In the genomic region with DNA sequence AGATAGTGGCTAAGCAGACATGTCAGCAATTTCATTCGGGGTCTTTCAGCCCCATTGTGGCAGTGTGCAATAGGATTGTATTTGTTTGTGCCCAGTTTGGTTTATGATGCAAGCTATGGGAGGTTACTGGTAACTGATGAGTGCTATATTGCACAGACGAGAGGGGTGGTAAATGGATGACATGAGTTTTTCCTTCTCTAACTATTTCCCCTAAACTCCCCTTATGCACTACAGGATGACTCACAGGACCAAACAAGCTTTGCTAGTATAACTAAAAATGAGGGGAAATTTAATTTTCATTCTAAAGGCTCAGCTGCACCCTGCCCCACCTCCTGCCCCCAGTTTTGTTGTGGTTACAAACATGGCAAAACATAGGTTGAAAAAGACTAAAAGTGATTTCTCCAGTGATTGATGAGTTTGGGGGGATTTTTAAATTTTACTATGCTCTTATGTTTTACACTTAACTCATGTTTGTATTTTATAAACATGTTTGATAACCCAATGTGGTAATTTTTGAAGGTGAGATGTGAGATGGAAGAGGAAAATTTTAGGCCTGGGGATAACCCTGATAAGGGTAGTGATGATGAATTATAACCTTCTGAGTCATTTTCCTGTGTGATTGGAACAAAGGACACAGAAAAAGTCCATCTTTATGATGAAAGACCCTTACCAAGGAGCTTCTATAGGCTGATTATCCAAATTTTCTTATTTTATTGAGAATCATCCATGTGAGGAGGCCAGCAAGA, we compare ENCODE assay signal across 9 cellular contexts.
A peak's percentile ranks its signal among the peaks of the same experiment; 100 is the strongest.
DNase-seq lines count a peak whose midpoint lies in the region; ATAC-seq and TF ChIP-seq lines count a peak whose summit lies in the region.
"Had no signal": no experiment of that assay in that cellular context is flagged by ENCODE, and none has a peak within 500 bp of the region (broad histone marks: within the 10 kb centered on the region; RNA-seq: fewer than 3 reads in every experiment).

No MANE protein-coding gene starts in this region.

- H3K4me1 ChIP-seq in IMR-90 (ENCODE audit: control insufficient read depth, insufficient read depth, low read length), result peaks cover 3% of the 10 kb centered on the region; the same call in 1 of the 2 replicates
- H3K4me1 ChIP-seq: sigmoid colon had no signal

- in situ Hi-C loops in IMR-90 (cut with MboI; ENCODE audit: low sequenced_read_pairs), result no loop called here

- no peak overlapping the region for H2BK5ac ChIP-seq in IMR-90 (ENCODE audit: low read depth, low read length, poor library complexity, severe bottlenecking)

- peaks cover 34 to 68% (median 45%) of the 10 kb centered on the region in 7 donors for H3K9me3 Mint-ChIP-seq in CD14-positive monocyte
- H3K9me3 Mint-ChIP-seq in activated T-helper 1 cell treated with anti-CD3 and anti-CD28 coated beads, Interleukin-12 subunit alpha, Interleukin-12 subunit beta, Interleukin-2, Interleukin-4 antibody, amounts not matched to agents 30 ng/mL and 10 ng/mL and 1 ng/mL, durations not matched to agents 14 hours and 24 hours and 36 hours, result peaks cover 48% of the 10 kb centered on the region

- no peak overlapping the region for H3K23ac ChIP-seq in IMR-90 (ENCODE audit: low read depth, low read length)

- peak overlapping the region; percentile 16; the same call in 1 of the 2 replicates for H3K14ac ChIP-seq in IMR-90 (replicated peaks; ENCODE audit: low read depth, low read length)

- no peak for TF ChIP-seq CTCF in CD14-positive monocyte (IDR thresholded peaks at IDR 0.05)
- no peak for TF ChIP-seq CTCF in IMR-90 (conservative IDR thresholded peaks at IDR 0.05; ENCODE audit: low read depth, low read length)

- H3K36me3 Mint-ChIP-seq in CD14-positive monocyte, result peaks cover 15 to 22% of the 10 kb centered on the region in 2 donors
- peaks cover 47% of the 10 kb centered on the region for H3K36me3 Mint-ChIP-seq in activated T-helper 1 cell treated with anti-CD3 and anti-CD28 coated beads, Interleukin-12 subunit alpha, Interleukin-12 subunit beta, Interleukin-2, Interleukin-4 antibody, amounts not matched to agents 30 ng/mL and 10 ng/mL and 1 ng/mL, durations not matched to agents 14 hours and 24 hours and 36 hours (ENCODE audit: low read depth)

- no CpG with 5 or more reads among the region's 2 CpGs for WGBS in IMR-90 (ENCODE audit: extremely low coverage in 2 of 2, insufficient read length in 1 of 2), 2 experiments

- no peak overlapping the region for H2BK15ac ChIP-seq in IMR-90 (ENCODE audit: low read depth, low read length)

- H3K18ac ChIP-seq in IMR-90 (ENCODE audit: low read depth, low read length), result no peak overlapping the region; the same call in 1 of the 2 replicates

- DNase-seq in CD14-positive monocyte (ENCODE audit: low spot score), result peak; percentile 64
- peak; percentile 61 for DNase-seq in IMR-90
- peak; percentile 35 for DNase-seq in activated T-helper 1 cell treated with anti-CD3 and anti-CD28 coated beads, Interleukin-12 subunit alpha, Interleukin-12 subunit beta, Interleukin-2, Interleukin-4 antibody, amounts not matched to agents 30 ng/mL and 10 ng/mL and 1 ng/mL, durations not matched to agents 14 hours and 24 hours and 36 hours (ENCODE audit: low spot score)
- DNase-seq in lung microvascular endothelial cell (ENCODE audit: low read depth in 2 of 2), result peak; percentile 20 to 89
- DNase-seq in NCI-H1417 treated with DMSO at 0.1 percent for 48 hours (lab: John Stamatoyannopoulos, UW), result no peak
- no peak for DNase-seq in DMS153 treated with DMSO at 0.1 percent for 48 hours (lab: John Stamatoyannopoulos, UW; ENCODE audit: unreplicated experiment)
- no peak for DNase-seq in NCI-H146 (lab: John Stamatoyannopoulos, UW)
- DNase-seq: sigmoid colon had no signal

- no peak overlapping the region for H3K4me3 ChIP-seq in IMR-90 (ENCODE audit: insufficient read depth, low read depth, low read length)
- H3K4me3 ChIP-seq: sigmoid colon had no signal

- no peak overlapping the region for H2AK5ac ChIP-seq in IMR-90 (ENCODE audit: low read depth, low read length)

- no peak for TF ChIP-seq POLR2A in IMR-90 (IDR thresholded peaks at IDR 0.05; ENCODE audit: low read depth, low read length)

- H3K27ac ChIP-seq in IMR-90 (ENCODE audit: insufficient read depth, low read length), result no peak overlapping the region

- H3K4me2 ChIP-seq in IMR-90 (ENCODE audit: low read depth, low read length), result no peak overlapping the region

- peaks cover 20% of the 10 kb centered on the region for H3K9me3 ChIP-seq in IMR-90 (ENCODE audit: control insufficient read depth, insufficient read depth, low read length)

- no peaks in the 10 kb centered on the region for H4K20me1 ChIP-seq in IMR-90 (ENCODE audit: insufficient read depth, low read length)

- H3K9me1 ChIP-seq in IMR-90 (ENCODE audit: insufficient read depth, low read length), result no peaks in the 10 kb centered on the region

- H3K4ac ChIP-seq in IMR-90 (ENCODE audit: low read depth, low read length), result peak overlapping the region; percentile 34; the same call in 1 of the 2 replicates

- H3K36me3 ChIP-seq in IMR-90 (ENCODE audit: control insufficient read depth, insufficient read depth, low read length), result no peaks in the 10 kb centered on the region
- H3K36me3 ChIP-seq: sigmoid colon had no signal

- H2BK120ac ChIP-seq in IMR-90 (ENCODE audit: low read depth, low read length), result peak overlapping the region; percentile 56; the same call in 1 of the 2 replicates

- no peak overlapping the region for H3K56ac ChIP-seq in IMR-90 (ENCODE audit: extremely low read depth, insufficient read depth, low read length)

- H3K9ac ChIP-seq in IMR-90 (ENCODE audit: low read depth, low read length), result no peak overlapping the region

- CTCF ChIA-PET in IMR-90 (lab: Yijun Ruan, JAX), result no interaction called here

- no peak for TF ChIP-seq RAD21 in IMR-90 (IDR thresholded peaks at IDR 0.05; ENCODE audit: low read length)

- H3K27me3 ChIP-seq in IMR-90 (ENCODE audit: control insufficient read depth, insufficient read depth, low read length), result no peaks in the 10 kb centered on the region
- H3K27me3 ChIP-seq: sigmoid colon had no signal

- peak overlapping the region in 1 of 2 experiments; percentile 46; a peak in 1 of 4 replicates for H4K8ac ChIP-seq in IMR-90 (ENCODE audit: low read depth in 2 of 2, low read length in 2 of 2)

- H3K79me1 ChIP-seq in IMR-90 (ENCODE audit: low read depth in 1 of 2, low read length in 2 of 2), result no peaks in the 10 kb centered on the region

- no peak overlapping the region for H2AK9ac ChIP-seq in IMR-90 (replicated peaks; ENCODE audit: low read depth, low read length, poor library complexity)

- BruUV-seq in IMR-90 (replicated peaks; lab: Mats Ljungman, UMichigan), result no TSS peak

- no peak overlapping the region for H2AFZ ChIP-seq in IMR-90 (replicated peaks; ENCODE audit: low read length, poor library complexity)

- peak overlapping the region; percentile 96 to 99 (median 98) for H3K27ac Mint-ChIP-seq in CD14-positive monocyte
- H3K27ac Mint-ChIP-seq in activated T-helper 1 cell treated with anti-CD3 and anti-CD28 coated beads, Interleukin-12 subunit alpha, Interleukin-12 subunit beta, Interleukin-2, Interleukin-4 antibody, amounts not matched to agents 30 ng/mL and 10 ng/mL and 1 ng/mL, durations not matched to agents 14 hours and 24 hours and 36 hours, result peak overlapping the region; percentile 99

- H2BK20ac ChIP-seq in IMR-90 (ENCODE audit: low read depth, low read length), result peak overlapping the region; percentile 38; the same call in 1 of the 2 replicates

- intact Hi-C loops in CD14-positive monocyte (cut with micrococcal nuclease), result loop anchor here (1.0 to 5.0 kb wide), 6 partner anchors 19 to 82 kb away; partner anchors contain the start of gene NAMPT (in 1 of the 2)
- intact Hi-C loops in IMR-90 (cut with micrococcal nuclease), result loop anchor here (2.0 kb wide), 1 partner anchor 61 kb away; the partner anchor contains the start of gene NAMPT
- intact Hi-C loops in activated T-helper 1 cell treated with anti-CD3 and anti-CD28 coated beads, Interleukin-12 subunit alpha, Interleukin-12 subunit beta, Interleukin-2, Interleukin-4 antibody, amounts not matched to agents 30 ng/mL and 10 ng/mL and 1 ng/mL, durations not matched to agents 14 hours and 24 hours and 36 hours (cut with micrococcal nuclease), result loop anchor here (1.0 to 5.0 kb wide), 19 partner anchors 15 to 1398 kb away; partner anchors contain the start of gene PIK3CG

- peak overlapping the region; percentile 25 to 81 for H3K4me3 Mint-ChIP-seq in CD14-positive monocyte
- H3K4me3 Mint-ChIP-seq in activated T-helper 1 cell treated with anti-CD3 and anti-CD28 coated beads, Interleukin-12 subunit alpha, Interleukin-12 subunit beta, Interleukin-2, Interleukin-4 antibody, amounts not matched to agents 30 ng/mL and 10 ng/mL and 1 ng/mL, durations not matched to agents 14 hours and 24 hours and 36 hours, result peak overlapping the region; percentile 60

- ATAC-seq in IMR-90 (ENCODE audit: low read depth), result peak; percentile 56; the same call in 1 of the 2 replicates
- no peak for ATAC-seq in HG03469 (IDR thresholded peaks at IDR 0.05; ENCODE audit: unreplicated experiment)

- H3K4me1 Mint-ChIP-seq in CD14-positive monocyte, result peaks cover 44% of the 10 kb centered on the region
- H3K4me1 Mint-ChIP-seq in activated T-helper 1 cell treated with anti-CD3 and anti-CD28 coated beads, Interleukin-12 subunit alpha, Interleukin-12 subunit beta, Interleukin-2, Interleukin-4 antibody, amounts not matched to agents 30 ng/mL and 10 ng/mL and 1 ng/mL, durations not matched to agents 14 hours and 24 hours and 36 hours (ENCODE audit: low read depth), result peaks cover 53% of the 10 kb centered on the region

- peaks cover 1 to 11% (median 2%) of the 10 kb centered on the region in 3 donors for H3K27me3 Mint-ChIP-seq in CD14-positive monocyte (ENCODE audit: low read depth in 3 of 3)
- H3K27me3 Mint-ChIP-seq in activated T-helper 1 cell treated with anti-CD3 and anti-CD28 coated beads, Interleukin-12 subunit alpha, Interleukin-12 subunit beta, Interleukin-2, Interleukin-4 antibody, amounts not matched to agents 30 ng/mL and 10 ng/mL and 1 ng/mL, durations not matched to agents 14 hours and 24 hours and 36 hours (ENCODE audit: insufficient read depth), result peaks cover 1% of the 10 kb centered on the region

- POLR2A ChIA-PET in IMR-90 (lab: Charles Lee; ENCODE audit: unreplicated experiment), result no interaction called here

- no peak overlapping the region for H4K91ac ChIP-seq in IMR-90 (ENCODE audit: insufficient read depth, low read depth, low read length)

- dilution Hi-C loops in IMR-90 (cut with HindIII; ENCODE audit: low sequenced_read_pairs, unreplicated experiment), result no loop called here

- H4K5ac ChIP-seq in IMR-90 (ENCODE audit: low read depth, low read length), result no peak overlapping the region

TF ChIP-seq in IMR-90, 13 proteins besides CTCF, POLR2A, EP300 and RAD21 (continues in another document):
- TF ChIP-seq CEBPB (IDR thresholded peaks at IDR 0.05; ENCODE audit: low read depth, low read length) (peak; percentile 75), USF2 (IDR thresholded peaks at IDR 0.05; ENCODE audit: low read depth, low read length) (no peak)

Comparison
In these comparisons a context has a peak if more than half of its experiments do, and no peak if none do; other contexts are left out.
1. DNase-seq: peak in CD14-positive monocyte (single experiment), IMR-90 (single experiment), activated T-helper 1 cell treated with anti-CD3 and anti-CD28 coated beads, Interleukin-12 subunit alpha, Interleukin-12 subunit beta, Interleukin-2, Interleukin-4 antibody, amounts not matched to agents 30 ng/mL and 10 ng/mL and 1 ng/mL, durations not matched to agents 14 hours and 24 hours and 36 hours (single experiment) and lung microvascular endothelial cell (2 of 2); none in NCI-H1417 treated with DMSO at 0.1 percent for 48 hours (single experiment), DMS153 treated with DMSO at 0.1 percent for 48 hours (single experiment) and NCI-H146 (single experiment).